In genomic region chr19:1592023-1592754, GRCh38 we compare ENCODE assay signal across 8 cellular contexts. TPM values are rescaled to one million over a fixed set of nuclear protein-coding genes. Genes with fewer than 3 reads are reported as not detected.
DNase-seq lines count a peak whose midpoint lies in the region; ATAC-seq, FAIRE-seq and TF ChIP-seq lines count a peak whose summit lies in the region.

No MANE protein-coding gene starts in this region.

- H3K36me3 Mint-ChIP-seq in T-helper 17 cell (ENCODE audit: low read depth): no peaks in the 10 kb centered on the region

- TF ChIP-seq CTCF in ascending aorta (IDR thresholded peaks at IDR 0.05): no peak
- no peak for TF ChIP-seq CTCF in vagina (IDR thresholded peaks at IDR 0.05)

- H3K27ac ChIP-seq in ascending aorta: peak overlapping the region; percentile 84 to 94
- H3K27ac ChIP-seq in vagina: peak overlapping the region; percentile 89

- H3K36me3 ChIP-seq in ascending aorta (peaks cover 7 to 8% of the 10 kb centered on the region in 2 donors), vagina (peaks cover 0 to 15% of the 10 kb centered on the region in 2 donors)

- H3K4me3 ChIP-seq in ascending aorta: peak overlapping the region; percentile 74 to 89
- H3K4me3 ChIP-seq in vagina: peak overlapping the region; percentile 79 to 90

- peak; percentile 98 for DNase-seq in GM12892 (ENCODE audit: insufficient read length)
- DNase-seq in NCI-H1092 treated with DMSO at 0.1 percent for 48 hours (lab: John Stamatoyannopoulos, UW): peak; percentile 76
- DNase-seq in T-helper 17 cell: peak; percentile 77 to 84 (median 78)
- peak; percentile 22 to 88 for DNase-seq in ascending aorta (ENCODE audit: low spot score in 2 of 2)
- peak; percentile 97 for DNase-seq in hepatic stellate cell (ENCODE audit: low spot score)
- DNase-seq in renal cortical epithelial cell (ENCODE audit: low read depth): peak; percentile 62
- no peak for DNase-seq in vagina (ENCODE audit: extremely low spot score in 2 of 2)

- H3K27ac Mint-ChIP-seq in T-helper 17 cell: peak overlapping the region; percentile 90

- ATAC-seq in HG02610 (IDR thresholded peaks at IDR 0.05; ENCODE audit: unreplicated experiment): peak; percentile 53
- ATAC-seq in T-helper 17 cell: peak; percentile 86

- peaks cover 8 to 17% of the 10 kb centered on the region in 2 donors for H3K4me1 ChIP-seq in ascending aorta
- H3K4me1 ChIP-seq in vagina: peaks cover 40% of the 10 kb centered on the region

- H3K27me3 Mint-ChIP-seq in T-helper 17 cell: no peaks in the 10 kb centered on the region

- H3K9me3 ChIP-seq in T-helper 17 cell (ENCODE audit: control insufficient read depth, low read length, poor library complexity, severe bottlenecking) (no peaks in the 10 kb centered on the region), ascending aorta (no peaks in the 10 kb centered on the region), vagina (no peaks in the 10 kb centered on the region)

- TF ChIP-seq POLR2A in GM12892 (IDR thresholded peaks at IDR 0.05; ENCODE audit: low read depth, low read length) (peak; percentile 96), vagina (IDR thresholded peaks at IDR 0.05) (peak in 1 of 2 donors; percentile 83)

- peak; percentile 98 for FAIRE-seq in GM12892 (lab: Jason Lieb, UNC)

- intact Hi-C loops in ascending aorta (cut with DNase I) (loop anchor here (1.0 kb wide), 3 partner anchors 13 to 60 kb away; partner anchors contain the start of genes TCF3 and UQCR11), vagina (cut with DNase I) (no loop called here)

- H3K27me3 ChIP-seq in ascending aorta (no peaks in the 10 kb centered on the region), vagina (no peaks in the 10 kb centered on the region)

- H3K4me1 Mint-ChIP-seq in T-helper 17 cell: peaks cover 19% of the 10 kb centered on the region

- H3K4me3 Mint-ChIP-seq in T-helper 17 cell: peak overlapping the region; percentile 89

RNA-seq across cellular contexts. Expression of gene MBD3, which starts 0.5 kb away (rescaled TPM):
- 12.4 TPM for polyA plus RNA-seq in GM12892 (2012; ENCODE audit: missing spikeins)
- total RNA-seq in T-helper 17 cell: 10 to 100 TPM; 37.9 to 40.6 TPM
- total RNA-seq in ascending aorta: 143 TPM
- total RNA-seq in renal cortical epithelial cell: 57.5 and 98.2 TPM in 2 replicates
- 66.0 TPM for total RNA-seq in vagina

RNA-seq across cellular contexts. Expression of gene UQCR11, which starts 13.1 kb away (rescaled TPM):
- 152 TPM for polyA plus RNA-seq in GM12892 (2012; ENCODE audit: missing spikeins)
- 100 to 1,000 TPM; 125 to 128 TPM for total RNA-seq in T-helper 17 cell
- 61.0 TPM for total RNA-seq in ascending aorta
- total RNA-seq in renal cortical epithelial cell: 48.3 and 76.2 TPM in 2 replicates
- total RNA-seq in vagina: 79.8 TPM

RNA-seq across cellular contexts. Expression of gene MEX3D, which starts 24.1 kb away (rescaled TPM):
- polyA plus RNA-seq in GM12892 (2012; ENCODE audit: missing spikeins): 0.49 TPM
- total RNA-seq in T-helper 17 cell: 1 to 10 TPM; 2.7 to 3.3 TPM
- 83.7 TPM for total RNA-seq in ascending aorta
- total RNA-seq in renal cortical epithelial cell: 57.7 and 80.1 TPM in 2 replicates
- 21.4 TPM for total RNA-seq in vagina

Comparison
In these comparisons a context has a peak if more than half of its experiments do, and no peak if none do; other contexts are left out.
1. DNase-seq: peak in GM12892 (single experiment), NCI-H1092 treated with DMSO at 0.1 percent for 48 hours (single experiment), T-helper 17 cell (3 of 3), ascending aorta (2 of 2), hepatic stellate cell (single experiment) and renal cortical epithelial cell (single experiment); none in vagina (0 of 2).